ENCODE assay signal across 9 cellular contexts in the genomic region with DNA sequence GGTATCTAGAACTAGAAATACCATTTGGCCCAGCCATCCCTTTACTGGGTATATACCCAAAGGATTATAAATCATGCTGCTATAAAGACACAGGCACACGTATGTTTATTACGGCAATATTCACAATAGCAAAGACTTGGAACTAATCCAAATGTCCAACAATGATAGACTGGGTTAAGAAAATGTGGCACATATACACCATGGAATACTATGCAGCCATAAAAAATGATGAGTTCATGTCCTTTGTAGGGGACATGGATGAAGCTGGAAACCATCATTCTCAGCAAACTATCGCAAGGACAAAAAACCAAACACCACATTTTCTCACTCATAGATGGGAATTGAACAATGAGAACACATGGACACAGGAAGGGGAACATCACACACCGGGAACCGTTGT. TPM values are rescaled to one million over a fixed set of nuclear protein-coding genes. Genes with fewer than 3 reads are reported as not detected.
"Had no signal": no experiment of that assay in that cellular context is flagged by ENCODE, and none has a peak within 500 bp of the region (broad histone marks: within the 10 kb centered on the region; RNA-seq: fewer than 3 reads in every experiment).

No MANE protein-coding gene starts in this region.

RNA-seq across cellular contexts. Expression of gene NPAS4, which starts 43.3 kb away (rescaled TPM):
- total RNA-seq: OCI-LY7, PC-3, PC-9, Peyer's patch, Right ventricle myocardium inferior, Right ventricle myocardium superior, RPMI7951, SJCRH30, SK-MEL-5 had no signal
